ENCODE assay signal across 20 cellular contexts in the genomic region with DNA sequence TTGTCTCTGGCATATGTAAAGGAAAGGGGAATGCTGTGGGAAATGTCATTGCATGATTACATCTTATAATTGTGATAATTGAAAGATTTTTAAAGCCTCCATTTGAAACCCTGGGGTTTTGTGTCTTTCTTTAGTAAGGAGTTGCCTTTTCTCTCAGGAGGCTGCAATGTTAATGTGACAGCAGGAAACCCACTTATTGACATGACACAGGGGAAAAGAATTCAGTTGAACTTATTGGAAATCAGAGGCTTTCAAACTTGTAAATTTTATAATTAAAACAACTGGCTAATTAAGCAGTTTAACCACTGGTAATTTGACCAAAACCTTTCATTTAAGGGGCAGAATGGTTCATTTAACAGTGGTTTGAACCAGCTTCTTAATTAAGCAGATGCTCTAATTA. TPM values are rescaled to one million over a fixed set of nuclear protein-coding genes. Genes with fewer than 3 reads are reported as not detected.
DNase-seq lines count a peak whose midpoint lies in the region; ATAC-seq, FAIRE-seq and TF ChIP-seq lines count a peak whose summit lies in the region.
"Had no signal": no experiment of that assay in that cellular context is flagged by ENCODE, and none has a peak within 500 bp of the region (broad histone marks: within the 10 kb centered on the region; RNA-seq: fewer than 3 reads in every experiment).

No MANE protein-coding gene starts in this region.

- H4K8ac ChIP-seq in IMR-90 (ENCODE audit: low read depth in 2 of 2, low read length in 2 of 2) (no peak overlapping the region), H1 (ENCODE audit: extremely low read depth, insufficient read depth, low read length) (no peak overlapping the region), neuronal stem cell (ENCODE audit: low read depth, low read length) (no peak overlapping the region)

- H3K23ac ChIP-seq in IMR-90 (ENCODE audit: low read depth, low read length) (no peak overlapping the region), H1 (ENCODE audit: insufficient read length) (no peak overlapping the region), neuronal stem cell (ENCODE audit: low read depth, low read length, poor library complexity) (no peak overlapping the region)

- POLR2A ChIA-PET in IMR-90 (lab: Charles Lee; ENCODE audit: unreplicated experiment) (no interaction called here), H1 (lab: Charles Lee; ENCODE audit: partially characterized antibody) (interaction anchor here (0.6 to 1.6 kb wide), 3 partner anchors 13 to 48 kb away, joined by 3 to 5 read pairs (median 4); a partner anchor contains a TSS)

- TF ChIP-seq EP300 in H1 (IDR thresholded peaks at IDR 0.05; ENCODE audit: borderline replicate concordance in 1 of 2, low read depth in 2 of 2, low read length in 2 of 2): no peak

- H3K9me1 ChIP-seq in IMR-90 (ENCODE audit: insufficient read depth, low read length): 0 out of 2 replicates have a peak, but pooled peaks cover 4% of the 10 kb centered on the region

- no peaks in the 10 kb centered on the region for H3K36me3 ChIP-seq in IMR-90 (ENCODE audit: control insufficient read depth, insufficient read depth, low read length)
- no peaks in the 10 kb centered on the region; a peak in 1 of 8 replicates for H3K36me3 ChIP-seq in H1 (ENCODE audit: control insufficient read depth in 2 of 4, insufficient read depth in 4 of 4, low read length in 3 of 4)
- peaks cover 0 to 2% of the 10 kb centered on the region in 2 donors for H3K36me3 ChIP-seq in neuronal stem cell (replicated peaks in 1 of 2; ENCODE audit: control insufficient read depth in 2 of 2, insufficient read depth in 2 of 2, low read length in 2 of 2)
- H3K36me3 ChIP-seq in right lobe of liver: no peaks in the 10 kb centered on the region
- H3K36me3 ChIP-seq: pancreas had no signal

- no TSS peak for BruUV-seq in IMR-90 (replicated peaks; lab: Mats Ljungman, UMichigan)

- CTCF ChIA-PET in IMR-90 (lab: Yijun Ruan, JAX): no interaction called here
- CTCF ChIA-PET in H1 (lab: Charles Lee; ENCODE audit: partially characterized antibody): interaction anchor here (0.5 to 1.0 kb wide), 5 partner anchors 9 to 73 kb away, joined by 3 to 5 read pairs (median 3); no protein-coding TSS in a partner anchor

- H4K5ac ChIP-seq in IMR-90 (ENCODE audit: low read depth, low read length) (no peak overlapping the region), H1 (ENCODE audit: insufficient read length, low read depth, low read length) (peak overlapping the region; percentile 91)

- H3K14ac ChIP-seq in IMR-90 (replicated peaks; ENCODE audit: low read depth, low read length) (no peak overlapping the region), H1 (ENCODE audit: insufficient read length) (no peak overlapping the region), neuronal stem cell (ENCODE audit: low read length) (no peak overlapping the region)

- peak; percentile 14 for DNase-seq in G401 (ENCODE audit: low spot score)
- DNase-seq in IMR-90: peak; percentile 55
- DNase-seq in H1 (ENCODE audit: low read depth in 1 of 2, low spot score in 2 of 2): no peak
- DNase-seq in neuronal stem cell (ENCODE audit: low spot score): no peak
- no peak for DNase-seq in right lobe of liver
- no peak for DNase-seq in activated gamma-delta T cell treated with Interleukin-2 at 50 U/mL for 16 hours
- DNase-seq: activated effector memory CD4-positive, alpha-beta T cell treated with Interleukin-2 at 50 U/mL for 16 hours; CD4-positive, CD25-positive, alpha-beta regulatory T cell; DND-41; effector CD4-positive, alpha-beta T cell; Kasumi-1; NCI-H1694 treated with DMSO at 0.1 percent for 48 hours; NCI-H524; pancreas; PC-9; stimulated activated naive CD8-positive, alpha-beta T cell treated with anti-CD3 and anti-CD28 coated beads, Interleukin-15, amount 100 ng/mL, for 72 hours had no signal

- H3K79me2 ChIP-seq in H1 (ENCODE audit: control insufficient read depth in 1 of 2, insufficient read depth in 2 of 2, low read length in 2 of 2): no peaks in the 10 kb centered on the region

- H3K4ac ChIP-seq in IMR-90 (ENCODE audit: low read depth, low read length) (no peak overlapping the region), H1 (replicated peaks; ENCODE audit: insufficient read length, low read depth, low read length) (no peak overlapping the region), neuronal stem cell (ENCODE audit: low read length) (no peak overlapping the region)

- H3K9ac ChIP-seq in IMR-90 (ENCODE audit: low read depth, low read length) (no peak overlapping the region), H1 (replicated peaks in 1 of 4; ENCODE audit: extremely low read depth in 1 of 4, low read depth in 3 of 4, low read length in 3 of 4) (no peak overlapping the region), neuronal stem cell (ENCODE audit: low read depth, low read length, poor library complexity) (no peak overlapping the region)

- no peaks in the 10 kb centered on the region for H3K9me3 ChIP-seq in IMR-90 (ENCODE audit: control insufficient read depth, insufficient read depth, low read length)
- H3K9me3 ChIP-seq in H1 (ENCODE audit: insufficient read depth in 2 of 2, low read depth in 1 of 2, low read length in 1 of 2): no peaks in the 10 kb centered on the region
- peaks cover 2 to 10% of the 10 kb centered on the region in 2 donors for H3K9me3 ChIP-seq in neuronal stem cell (replicated peaks in 1 of 2; ENCODE audit: control insufficient read depth in 2 of 2, insufficient read depth in 1 of 2, low read depth in 1 of 2, low read length in 2 of 2)
- no peaks in the 10 kb centered on the region for H3K9me3 ChIP-seq in right lobe of liver
- H3K9me3 ChIP-seq: pancreas, vagina had no signal

- no peak overlapping the region for H2BK120ac ChIP-seq in IMR-90 (ENCODE audit: low read depth, low read length)
- H2BK120ac ChIP-seq in H1 (replicated peaks; ENCODE audit: low read depth, low read length): no peak overlapping the region
- no peak overlapping the region for H2BK120ac ChIP-seq in neuronal stem cell (ENCODE audit: low read depth, low read length)

- dilution Hi-C loops in IMR-90 (cut with HindIII; ENCODE audit: low sequenced_read_pairs, unreplicated experiment): no loop called here

- no peaks in the 10 kb centered on the region for H4K20me1 ChIP-seq in IMR-90 (ENCODE audit: insufficient read depth, low read length)
- H4K20me1 ChIP-seq in H1 (replicated peaks in 1 of 2; ENCODE audit: control insufficient read depth in 1 of 2, insufficient read depth in 2 of 2, low read length in 2 of 2): no peaks in the 10 kb centered on the region

- H2BK5ac ChIP-seq in IMR-90 (ENCODE audit: low read depth, low read length, poor library complexity, severe bottlenecking) (no peak overlapping the region), H1 (ENCODE audit: low read depth, low read length) (no peak overlapping the region), neuronal stem cell (ENCODE audit: low read length) (no peak overlapping the region)

- H3K4me3 ChIP-seq in IMR-90 (ENCODE audit: insufficient read depth, low read depth, low read length) (no peak overlapping the region), H1 (ENCODE audit: extremely low read depth in 1 of 4, insufficient read depth in 2 of 4, low read depth in 3 of 4, low read length in 4 of 4) (peak overlapping the region in 2 of 4 experiments; percentile 7 to 15; a peak in 1 of 8 replicates), neuronal stem cell (ENCODE audit: low read length in 2 of 2) (no peak overlapping the region), right lobe of liver (no peak overlapping the region)
- H3K4me3 ChIP-seq: pancreas, PC-9, vagina had no signal

- H3K56ac ChIP-seq in IMR-90 (ENCODE audit: extremely low read depth, insufficient read depth, low read length) (no peak overlapping the region), H1 (replicated peaks; ENCODE audit: insufficient read length, low read depth, low read length) (no peak overlapping the region)

- H3K18ac ChIP-seq in IMR-90 (ENCODE audit: low read depth, low read length) (no peak overlapping the region), H1 (ENCODE audit: extremely low read depth, low read length) (no peak overlapping the region; the same call in 1 of the 2 replicates), neuronal stem cell (ENCODE audit: low read length) (no peak overlapping the region)

- in situ Hi-C loops in G401 (cut with HindIII; ENCODE audit: low sequenced_read_pairs): no loop called here
- in situ Hi-C loops in IMR-90 (cut with MboI; ENCODE audit: low sequenced_read_pairs): no loop called here

- no peak overlapping the region; the same call in 1 of the 2 replicates for H3K4me2 ChIP-seq in IMR-90 (ENCODE audit: low read depth, low read length)
- H3K4me2 ChIP-seq in H1 (ENCODE audit: insufficient read depth in 1 of 2, low read depth in 2 of 2, low read length in 2 of 2): peak overlapping the region; percentile 2 to 31
- no peak overlapping the region for H3K4me2 ChIP-seq in neuronal stem cell (ENCODE audit: insufficient read depth, low read length, poor library complexity, severe bottlenecking)
- H3K4me2 ChIP-seq: PC-9 had no signal

- TF ChIP-seq POLR2A in IMR-90 (IDR thresholded peaks at IDR 0.05; ENCODE audit: low read depth, low read length) (no peak), H1 (IDR thresholded peaks at IDR 0.05; ENCODE audit: control extremely low read depth in 1 of 2, low read depth in 2 of 2, low read length in 2 of 2) (no peak), right lobe of liver (IDR thresholded peaks at IDR 0.05) (no peak)

- FAIRE-seq in H1 (lab: Jason Lieb, UNC): no peak
- FAIRE-seq: GM12891, pancreas had no signal

- H3K27me3 ChIP-seq in IMR-90 (ENCODE audit: control insufficient read depth, insufficient read depth, low read length): no peaks in the 10 kb centered on the region
- no peaks in the 10 kb centered on the region for H3K27me3 ChIP-seq in H1 (replicated peaks in 1 of 4; ENCODE audit: control insufficient read depth in 3 of 4, extremely low read depth in 1 of 4, insufficient read depth in 3 of 4, low read length in 3 of 4)
- H3K27me3 ChIP-seq in neuronal stem cell (ENCODE audit: control insufficient read depth in 3 of 3, insufficient read depth in 3 of 3, low read depth in 1 of 3, low read length in 3 of 3): no peaks in the 10 kb centered on the region
- H3K27me3 ChIP-seq in right lobe of liver: no peaks in the 10 kb centered on the region
- H3K27me3 ChIP-seq: pancreas, vagina had no signal

- H2BK15ac ChIP-seq in IMR-90 (ENCODE audit: low read depth, low read length) (no peak overlapping the region), H1 (ENCODE audit: low read length) (no peak overlapping the region), neuronal stem cell (ENCODE audit: low read length) (no peak overlapping the region)

- H3K4me1 ChIP-seq in IMR-90 (ENCODE audit: control insufficient read depth, insufficient read depth, low read length) (no peaks in the 10 kb centered on the region), H1 (replicated peaks in 1 of 4; ENCODE audit: control insufficient read depth in 3 of 4, insufficient read depth in 4 of 4, low read length in 3 of 4) (peaks cover 0 to 5% (median 3%) of the 10 kb centered on the region in 4 experiments; a peak in 4 of 7 replicates), neuronal stem cell (ENCODE audit: control insufficient read depth in 2 of 2, insufficient read depth in 1 of 2, low read depth in 1 of 2, low read length in 2 of 2) (peaks cover 0 to 2% of the 10 kb centered on the region in 2 donors), right lobe of liver (peaks cover 0 to 6% (median 0%) of the 10 kb centered on the region in 4 donors)
- H3K4me1 ChIP-seq: pancreas, vagina had no signal

- ATAC-seq in IMR-90 (ENCODE audit: low read depth): no peak
- no peak for ATAC-seq in right lobe of liver
- no peak for ATAC-seq in HG03571 (IDR thresholded peaks at IDR 0.05; ENCODE audit: unreplicated experiment)
- ATAC-seq: pancreas; stimulated activated naive CD8-positive, alpha-beta T cell treated with anti-CD3 and anti-CD28 coated beads, Interleukin-15, amount 100 ng/mL, for 72 hours had no signal

- H2AFZ ChIP-seq in IMR-90 (replicated peaks; ENCODE audit: low read length, poor library complexity) (no peak overlapping the region), H1 (ENCODE audit: low read length) (no peak overlapping the region), neuronal stem cell (ENCODE audit: low read length) (no peak overlapping the region)
- H2AFZ ChIP-seq: PC-9 had no signal

- H3K23me2 ChIP-seq in H1 (ENCODE audit: low read depth, low read length): no peaks in the 10 kb centered on the region

- H4K91ac ChIP-seq in IMR-90 (ENCODE audit: insufficient read depth, low read depth, low read length): no peak overlapping the region
- H4K91ac ChIP-seq in H1 (replicated peaks; ENCODE audit: insufficient read length, low read length): no peak overlapping the region
- no peak overlapping the region for H4K91ac ChIP-seq in neuronal stem cell (ENCODE audit: low read depth, low read length, poor library complexity)

- H2AK5ac ChIP-seq in IMR-90 (ENCODE audit: low read depth, low read length) (no peak overlapping the region), H1 (ENCODE audit: low read depth, low read length) (no peak overlapping the region), neuronal stem cell (ENCODE audit: low read depth, low read length) (no peak overlapping the region)

- no peak overlapping the region for H2BK12ac ChIP-seq in H1 (ENCODE audit: low read depth, low read length)
- no peak overlapping the region for H2BK12ac ChIP-seq in neuronal stem cell (ENCODE audit: low read length)

- no peak overlapping the region for H3K27ac ChIP-seq in IMR-90 (ENCODE audit: insufficient read depth, low read length)
- no peak overlapping the region for H3K27ac ChIP-seq in H1 (ENCODE audit: low read depth, low read length)
- H3K27ac ChIP-seq in neuronal stem cell (replicated peaks; ENCODE audit: low read length): peak overlapping the region; percentile 25
- no peak overlapping the region for H3K27ac ChIP-seq in right lobe of liver
- H3K27ac ChIP-seq: pancreas, PC-9, vagina, VCaP had no signal

- H3K79me1 ChIP-seq in IMR-90 (ENCODE audit: low read depth in 1 of 2, low read length in 2 of 2): peaks cover 4 to 26% of the 10 kb centered on the region in 2 experiments
- 0 out of 2 replicates have a peak, but pooled peaks cover 2% of the 10 kb centered on the region for H3K79me1 ChIP-seq in H1 (ENCODE audit: low read depth, low read length)
- no peaks in the 10 kb centered on the region for H3K79me1 ChIP-seq in neuronal stem cell (ENCODE audit: low read depth, low read length)

- H2BK20ac ChIP-seq in IMR-90 (ENCODE audit: low read depth, low read length) (no peak overlapping the region), H1 (ENCODE audit: low read length) (no peak overlapping the region)

- H2AK9ac ChIP-seq in IMR-90 (replicated peaks; ENCODE audit: low read depth, low read length, poor library complexity): no peak overlapping the region

- TF ChIP-seq CTCF in IMR-90 (conservative IDR thresholded peaks at IDR 0.05; ENCODE audit: low read depth, low read length): no peak
- no peak for TF ChIP-seq CTCF in H1 (IDR thresholded peaks at IDR 0.05; ENCODE audit: control extremely low read depth in 1 of 3, insufficient read depth in 1 of 3, low read depth in 1 of 3, low read length in 3 of 3)
- TF ChIP-seq CTCF in right lobe of liver (IDR thresholded peaks at IDR 0.05): no peak

- intact Hi-C loops in IMR-90 (cut with micrococcal nuclease): loop anchor here (5.0 kb wide), 1 partner anchor 33 kb away; no protein-coding TSS in a partner anchor
- intact Hi-C loops in right lobe of liver (cut with DNase I): no loop called here

- TF ChIP-seq RAD21 in IMR-90 (IDR thresholded peaks at IDR 0.05; ENCODE audit: low read length) (no peak), H1 (IDR thresholded peaks at IDR 0.05 in 1 of 2, conservative IDR thresholded peaks at IDR 0.05 in 1 of 2; ENCODE audit: low read depth in 2 of 2, low read length in 2 of 2) (no peak)

RNA-seq across cellular contexts. Expression of a gene that starts 31.2 kb away (rescaled TPM):
- 53.5 and 86.0 TPM in 2 replicates for total RNA-seq in G401 (2014; rRNA removed; shearing (Covaris generic))
- 24.0 and 30.3 TPM in 2 replicates for total RNA-seq in IMR-90 (2012; rRNA removed)
- 29.4 and 30.6 TPM in 2 replicates for polyA plus RNA-seq in IMR-90 (2012; rRNA removed)
- polyA plus RNA-seq in IMR-90 (2012; cell fraction: cytosol; rRNA removed): 7.8 and 19.4 TPM in 2 replicates
- 2.7 and 12.3 TPM in 2 replicates for polyA plus RNA-seq in IMR-90 (2012; cell fraction: nucleus; rRNA removed; ENCODE audit: low replicate concordance)
- total RNA-seq in H1 (2021; fragmentation: NEBNext Ultra II Directional; extraction: Animal tissue kit (Norgen Biotek cat#: 25700)): 59.9 and 60.7 TPM in 2 replicates
- 22.8 and 34.9 TPM in 2 replicates for polyA plus RNA-seq in H1 (2011; rRNA removed)
- polyA plus RNA-seq in H1 (2011; cell fraction: cytosol; rRNA removed): 52.0 TPM
- 26.5 TPM for polyA plus RNA-seq in H1 (2011; cell fraction: nucleus; rRNA removed)
- 55.5 to 71.0 TPM (median 61.5 TPM) in 4 replicates for polyA plus RNA-seq in H1 (2012, experiment 1 of 2)
- 10.8 TPM for polyA plus RNA-seq in H1 (2012, experiment 2 of 2)
- polyA plus RNA-seq in H1 (2013, experiment 1 of 2): 45.7 TPM
- 51.1 TPM for polyA plus RNA-seq in H1 (2013, experiment 2 of 2)
- 21.8 and 30.4 TPM in 2 replicates for polyA minus RNA-seq in H1 (2011; rRNA and poly(A)+ RNA removed)
- polyA minus RNA-seq in H1 (2011; cell fraction: cytosol; rRNA and poly(A)+ RNA removed): 15.0 TPM
- polyA minus RNA-seq in H1 (2011; cell fraction: nucleus; rRNA and poly(A)+ RNA removed): 19.7 TPM
- 51.6 TPM for polyA plus RNA-seq in neuronal stem cell (2013, experiment 1 of 2)
- polyA plus RNA-seq in neuronal stem cell (2013, experiment 2 of 2): 56.4 TPM
- total RNA-seq in right lobe of liver: 10 to 100 TPM; 15.9 to 26.7 (median 18.2) TPM

RNA-seq across cellular contexts. Expression of a gene that starts 57.8 kb away (rescaled TPM):
- total RNA-seq in G401 (2014; rRNA removed; shearing (Covaris generic)): 112 and 125 TPM in 2 replicates
- total RNA-seq in IMR-90 (2012; rRNA removed) (78.0 and 95.5 TPM in 2 replicates), right lobe of liver (100 to 1,000 TPM in 2 of 6 experiments, 10 to 100 TPM in 4; 48.8 to 116 (median 56.0) TPM)
- polyA plus RNA-seq in IMR-90 (2012; rRNA removed) (97.4 and 117 TPM in 2 replicates), H1 (2011; rRNA removed) (371 and 380 TPM in 2 replicates)
- 166 and 219 TPM in 2 replicates for polyA plus RNA-seq in IMR-90 (2012; cell fraction: cytosol; rRNA removed)
- 67.1 and 69.9 TPM in 2 replicates for polyA plus RNA-seq in IMR-90 (2012; cell fraction: nucleus; rRNA removed; ENCODE audit: low replicate concordance)
- 177 TPM in 2 replicates for total RNA-seq in H1 (2021; fragmentation: NEBNext Ultra II Directional; extraction: Animal tissue kit (Norgen Biotek cat#: 25700))
- 332 TPM for polyA plus RNA-seq in H1 (2011; cell fraction: cytosol; rRNA removed)
- 200 TPM for polyA plus RNA-seq in H1 (2011; cell fraction: nucleus; rRNA removed)
- polyA plus RNA-seq in H1 (2012, experiment 1 of 2): 185 to 267 TPM (median 211 TPM) in 4 replicates
- polyA plus RNA-seq in H1 (2012, experiment 2 of 2): 194 TPM
- polyA plus RNA-seq in H1 (2013, experiment 1 of 2): 202 TPM
- polyA plus RNA-seq in H1 (2013, experiment 2 of 2): 203 TPM
- 112 and 126 TPM in 2 replicates for polyA minus RNA-seq in H1 (2011; rRNA and poly(A)+ RNA removed)
- polyA minus RNA-seq in H1 (2011; cell fraction: cytosol; rRNA and poly(A)+ RNA removed): 86.9 TPM
- 140 TPM for polyA minus RNA-seq in H1 (2011; cell fraction: nucleus; rRNA and poly(A)+ RNA removed)
- polyA plus RNA-seq in neuronal stem cell (2013, experiment 1 of 2): 102 TPM
- polyA plus RNA-seq in neuronal stem cell (2013, experiment 2 of 2): 102 TPM

RNA-seq across cellular contexts. Expression of a gene that starts 58.0 kb away (rescaled TPM):
- 13.5 and 16.6 TPM in 2 replicates for total RNA-seq in G401 (2014; rRNA removed; shearing (Covaris generic))
- total RNA-seq in IMR-90 (2012; rRNA removed) (15.0 and 15.1 TPM in 2 replicates), right lobe of liver (10 to 100 TPM in 2 of 6 experiments, 1 to 10 TPM in 4; 7.4 to 15.4 (median 9.1) TPM)
- polyA plus RNA-seq in IMR-90 (2012; rRNA removed) (12.6 and 16.4 TPM in 2 replicates), H1 (2011; rRNA removed) (18.3 and 24.4 TPM in 2 replicates)
- polyA plus RNA-seq in IMR-90 (2012; cell fraction: cytosol; rRNA removed): 4.6 and 6.3 TPM in 2 replicates
- 4.6 and 22.0 TPM in 2 replicates for polyA plus RNA-seq in IMR-90 (2012; cell fraction: nucleus; rRNA removed; ENCODE audit: low replicate concordance)
- total RNA-seq in H1 (2021; fragmentation: NEBNext Ultra II Directional; extraction: Animal tissue kit (Norgen Biotek cat#: 25700)): 28.8 TPM in 2 replicates
- 27.0 TPM for polyA plus RNA-seq in H1 (2011; cell fraction: cytosol; rRNA removed)
- 21.1 TPM for polyA plus RNA-seq in H1 (2011; cell fraction: nucleus; rRNA removed)
- polyA plus RNA-seq in H1 (2012, experiment 1 of 2): 33.7 to 44.8 TPM (median 38.8 TPM) in 4 replicates
- 14.9 TPM for polyA plus RNA-seq in H1 (2012, experiment 2 of 2)
- 21.2 TPM for polyA plus RNA-seq in H1 (2013, experiment 1 of 2)
- polyA plus RNA-seq in H1 (2013, experiment 2 of 2): 20.0 TPM
- 26.5 and 26.8 TPM in 2 replicates for polyA minus RNA-seq in H1 (2011; rRNA and poly(A)+ RNA removed)
- polyA minus RNA-seq in H1 (2011; cell fraction: cytosol; rRNA and poly(A)+ RNA removed): 13.7 TPM
- polyA minus RNA-seq in H1 (2011; cell fraction: nucleus; rRNA and poly(A)+ RNA removed): 18.7 TPM
- polyA plus RNA-seq in neuronal stem cell (2013, experiment 1 of 2): 41.0 TPM
- polyA plus RNA-seq in neuronal stem cell (2013, experiment 2 of 2): 41.3 TPM

RNA-seq across cellular contexts. Expression of a gene that starts 58.0 kb away (rescaled TPM):
- 76.6 and 101 TPM in 2 replicates for total RNA-seq in G401 (2014; rRNA removed; shearing (Covaris generic))
- total RNA-seq in IMR-90 (2012; rRNA removed): 81.0 and 120 TPM in 2 replicates
- polyA plus RNA-seq in IMR-90 (2012; rRNA removed): 57.9 and 65.5 TPM in 2 replicates
- polyA plus RNA-seq in IMR-90 (2012; cell fraction: cytosol; rRNA removed): 71.4 and 74.7 TPM in 2 replicates
- polyA plus RNA-seq in IMR-90 (2012; cell fraction: nucleus; rRNA removed; ENCODE audit: low replicate concordance): 35.9 and 46.7 TPM in 2 replicates
- 88.6 and 89.3 TPM in 2 replicates for total RNA-seq in H1 (2021; fragmentation: NEBNext Ultra II Directional; extraction: Animal tissue kit (Norgen Biotek cat#: 25700))
- 24.4 and 33.5 TPM in 2 replicates for polyA plus RNA-seq in H1 (2011; rRNA removed)
- polyA plus RNA-seq in H1 (2011; cell fraction: cytosol; rRNA removed): 41.1 TPM
- 39.0 TPM for polyA plus RNA-seq in H1 (2011; cell fraction: nucleus; rRNA removed)
- polyA plus RNA-seq in H1 (2012, experiment 1 of 2): 51.8 to 62.5 TPM (median 55.3 TPM) in 4 replicates
- polyA plus RNA-seq in H1 (2012, experiment 2 of 2): 11.7 TPM
- polyA plus RNA-seq in H1 (2013, experiment 1 of 2): 64.7 TPM
- 70.4 TPM for polyA plus RNA-seq in H1 (2013, experiment 2 of 2)
- 56.4 and 70.2 TPM in 2 replicates for polyA minus RNA-seq in H1 (2011; rRNA and poly(A)+ RNA removed)
- polyA minus RNA-seq in H1 (2011; cell fraction: cytosol; rRNA and poly(A)+ RNA removed): 45.1 TPM
- 47.8 TPM for polyA minus RNA-seq in H1 (2011; cell fraction: nucleus; rRNA and poly(A)+ RNA removed)
- 50.2 TPM for polyA plus RNA-seq in neuronal stem cell (2013, experiment 1 of 2)
- 51.7 TPM for polyA plus RNA-seq in neuronal stem cell (2013, experiment 2 of 2)
- 100 to 1,000 TPM in 2 of 6 experiments, 10 to 100 TPM in 4; 59.3 to 163 (median 81.7) TPM for total RNA-seq in right lobe of liver

Comparison
In these comparisons a context has a peak if more than half of its experiments do, and no peak if none do; other contexts are left out.
1. DNase-seq: peak in G401 (single experiment) and IMR-90 (single experiment); none in H1 (0 of 2), neuronal stem cell (single experiment), right lobe of liver (0 of 3) and activated gamma-delta T cell treated with Interleukin-2 at 50 U/mL for 16 hours (single experiment).
2. H3K4me2 ChIP-seq: peak in H1 (2 of 2); none in IMR-90 (single experiment) and neuronal stem cell (single experiment).